ENCODE assay signal across 8 cellular contexts in genomic region chr14:74019743-74020142, GRCh38. TPM values are rescaled to one million over a fixed set of nuclear protein-coding genes. Genes with fewer than 3 reads are reported as not detected.
A peak's percentile ranks its signal among the peaks of the same experiment; 100 is the strongest.
DNase-seq lines count a peak whose midpoint lies in the region; ATAC-seq and TF ChIP-seq lines count a peak whose summit lies in the region.

No MANE protein-coding gene starts in this region.

- H3K4me3 Mint-ChIP-seq in activated CD4-positive, alpha-beta T cell treated with anti-CD3 and anti-CD28 coated beads, Interleukin-2, amount 10 ng/mL, durations not matched to agents 7 days and 5 days, result peak overlapping the region; percentile 83
- H3K4me3 Mint-ChIP-seq in activated naive CD8-positive, alpha-beta T cell treated with anti-CD3 and anti-CD28 coated beads, Interleukin-2, amount 50 U/mL, for 24 hours, result peak overlapping the region; percentile 92

- no peaks in the 10 kb centered on the region for H3K36me3 Mint-ChIP-seq in activated CD4-positive, alpha-beta T cell treated with anti-CD3 and anti-CD28 coated beads, Interleukin-2, amount 10 ng/mL, durations not matched to agents 7 days and 5 days (ENCODE audit: low read depth)
- H3K36me3 Mint-ChIP-seq in activated naive CD8-positive, alpha-beta T cell treated with anti-CD3 and anti-CD28 coated beads, Interleukin-2, amount 50 U/mL, for 24 hours (ENCODE audit: low read depth), result no peaks in the 10 kb centered on the region

- POLR2A ChIA-PET in activated CD4-positive, alpha-beta T cell treated with anti-CD3 and anti-CD28 coated beads, Interleukin-2, amount 10 ng/mL, durations not matched to agents 7 days and 5 days (lab: Charles Lee), result interaction anchor here (1.2 kb wide), 1 partner anchor 70 kb away, joined by 3 read pairs; the partner anchor contains the start of genes COQ6 and FAM161B

- no peaks in the 10 kb centered on the region for H3K9me3 ChIP-seq in iPS-18c (ENCODE audit: control insufficient read depth, insufficient read depth, low read length)
- no peaks in the 10 kb centered on the region for H3K9me3 ChIP-seq in smooth muscle cell (replicated peaks; ENCODE audit: low read depth)

- no peaks in the 10 kb centered on the region for H3K27me3 Mint-ChIP-seq in activated CD4-positive, alpha-beta T cell treated with anti-CD3 and anti-CD28 coated beads, Interleukin-2, amount 10 ng/mL, durations not matched to agents 7 days and 5 days
- H3K27me3 Mint-ChIP-seq in activated naive CD8-positive, alpha-beta T cell treated with anti-CD3 and anti-CD28 coated beads, Interleukin-2, amount 50 U/mL, for 24 hours, result no peaks in the 10 kb centered on the region

- no peak for ATAC-seq in activated naive CD8-positive, alpha-beta T cell treated with anti-CD3 and anti-CD28 coated beads, Interleukin-2, amount 50 U/mL, for 24 hours
- no peak for ATAC-seq in GM19023 (IDR thresholded peaks at IDR 0.05; ENCODE audit: unreplicated experiment)

- H2AFZ ChIP-seq in smooth muscle cell (ENCODE audit: low read depth), result peak overlapping the region; percentile 95

- H4K20me1 ChIP-seq in smooth muscle cell (ENCODE audit: low read depth), result no peaks in the 10 kb centered on the region

- no peaks in the 10 kb centered on the region for H3K9me3 Mint-ChIP-seq in activated CD4-positive, alpha-beta T cell treated with anti-CD3 and anti-CD28 coated beads, Interleukin-2, amount 10 ng/mL, durations not matched to agents 7 days and 5 days
- H3K9me3 Mint-ChIP-seq in activated naive CD8-positive, alpha-beta T cell treated with anti-CD3 and anti-CD28 coated beads, Interleukin-2, amount 50 U/mL, for 24 hours, result no peaks in the 10 kb centered on the region

- H3K27ac ChIP-seq in smooth muscle cell (ENCODE audit: low read depth), result peak overlapping the region; percentile 92

- no peak for DNase-seq in activated CD4-positive, alpha-beta T cell treated with anti-CD3 and anti-CD28 coated beads, Interleukin-2, amount 10 ng/mL, durations not matched to agents 7 days and 5 days
- DNase-seq in activated CD4-positive, alpha-beta T cell treated with anti-CD3 and anti-CD28 coated beads, Interleukin-2, amount 50 U/mL, for 1 hour, result no peak
- DNase-seq in activated naive CD8-positive, alpha-beta T cell treated with anti-CD3 and anti-CD28 coated beads, Interleukin-2, amount 50 U/mL, for 24 hours, result no peak
- peak; percentile 5 for DNase-seq in smooth muscle cell (lab: John Stamatoyannopoulos, UW; ENCODE audit: unreplicated experiment)
- DNase-seq in superior temporal gyrus (ENCODE audit: extremely low spot score), result no peak
- DNase-seq in GM20000 (ENCODE audit: low spot score), result no peak

- H3K27me3 ChIP-seq in smooth muscle cell (ENCODE audit: low read depth), result no peaks in the 10 kb centered on the region

- peak overlapping the region; percentile 95 for H3K9ac ChIP-seq in smooth muscle cell (ENCODE audit: low read depth)

- WGBS in smooth muscle cell (ENCODE audit: low lambda C conversion rate), result 8% methylated on average over 3 of the region's 3 CpGs

- peaks cover 3% of the 10 kb centered on the region for H3F3A ChIP-seq in smooth muscle cell (ENCODE audit: low read depth)

- no peaks in the 10 kb centered on the region for H3K36me3 ChIP-seq in smooth muscle cell (ENCODE audit: low read depth)

- TF ChIP-seq CTCF in smooth muscle cell (IDR thresholded peaks at IDR 0.05; ENCODE audit: borderline replicate concordance, insufficient read depth, poor library complexity, severe bottlenecking), result no peak
- TF ChIP-seq CTCF in GM20000 (IDR thresholded peaks at IDR 0.05; ENCODE audit: extremely low read depth, missing control alignments), result no peak

- H3K27ac Mint-ChIP-seq in activated CD4-positive, alpha-beta T cell treated with anti-CD3 and anti-CD28 coated beads, Interleukin-2, amount 10 ng/mL, durations not matched to agents 7 days and 5 days, result peak overlapping the region; percentile 89
- peak overlapping the region; percentile 76 for H3K27ac Mint-ChIP-seq in activated naive CD8-positive, alpha-beta T cell treated with anti-CD3 and anti-CD28 coated beads, Interleukin-2, amount 50 U/mL, for 24 hours

- CTCF ChIA-PET in activated CD4-positive, alpha-beta T cell treated with anti-CD3 and anti-CD28 coated beads, Interleukin-2, amount 10 ng/mL, durations not matched to agents 7 days and 5 days (lab: Charles Lee), result interaction anchor here (0.6 to 1.2 kb wide), 3 partner anchors 11 to 35 kb away, joined by 3 to 6 read pairs (median 4); no protein-coding TSS in a partner anchor

- peak overlapping the region; percentile 91 for H3K4me2 ChIP-seq in smooth muscle cell

- no peaks in the 10 kb centered on the region for H3K79me2 ChIP-seq in smooth muscle cell (ENCODE audit: low read depth)

- H3K4me3 ChIP-seq in iPS-18c (ENCODE audit: insufficient read depth, low read depth, low read length) (peak overlapping the region; percentile 92), smooth muscle cell (peak overlapping the region; percentile 83)

- H3K4me1 Mint-ChIP-seq in activated CD4-positive, alpha-beta T cell treated with anti-CD3 and anti-CD28 coated beads, Interleukin-2, amount 10 ng/mL, durations not matched to agents 7 days and 5 days, result peaks cover 24% of the 10 kb centered on the region
- H3K4me1 Mint-ChIP-seq in activated naive CD8-positive, alpha-beta T cell treated with anti-CD3 and anti-CD28 coated beads, Interleukin-2, amount 50 U/mL, for 24 hours, result peaks cover 18% of the 10 kb centered on the region

- H3K4me1 ChIP-seq in smooth muscle cell (ENCODE audit: low read depth), result no peaks in the 10 kb centered on the region

RNA-seq across cellular contexts. Expression of gene BBOF1, which starts 0.6 kb away (rescaled TPM):
- total RNA-seq in activated CD4-positive, alpha-beta T cell treated with anti-CD3 and anti-CD28 coated beads, Interleukin-2, amount 10 ng/mL, durations not matched to agents 7 days and 5 days, result 1 to 10 TPM; 1.4 to 1.7 TPM
- 6.4 and 20.6 TPM in 2 replicates for total RNA-seq in smooth muscle cell
- 3.7 and 6.5 TPM in 2 replicates for polyA plus RNA-seq in smooth muscle cell

RNA-seq across cellular contexts. Expression of gene ENTPD5, which starts 0.7 kb away (rescaled TPM):
- 10 to 100 TPM in 1 of 2 experiments, 1 to 10 TPM in 1; 9.7 to 13.1 TPM for total RNA-seq in activated CD4-positive, alpha-beta T cell treated with anti-CD3 and anti-CD28 coated beads, Interleukin-2, amount 10 ng/mL, durations not matched to agents 7 days and 5 days
- 9.1 and 9.9 TPM in 2 replicates for total RNA-seq in smooth muscle cell
- 8.1 and 9.8 TPM in 2 replicates for polyA plus RNA-seq in smooth muscle cell
